ENCODE assay signal across 15 cellular contexts in genomic region chr2:213733893-213734292, GRCh38.
A peak's percentile ranks its signal among the peaks of the same experiment; 100 is the strongest.
DNase-seq lines count a peak whose midpoint lies in the region; ATAC-seq lines count a peak whose summit lies in the region.
"Had no signal": no experiment of that assay in that cellular context is flagged by ENCODE, and none has a peak within 500 bp of the region (broad histone marks: within the 10 kb centered on the region; RNA-seq: fewer than 3 reads in every experiment).

No MANE protein-coding gene starts in this region.

- intact Hi-C loops in activated CD4-positive, alpha-beta memory T cell treated with anti-CD3 and anti-CD28 coated beads for 36 hours (cut with micrococcal nuclease) = no loop called here

- POLR2A ChIA-PET in activated CD4-positive, alpha-beta memory T cell treated with anti-CD3 and anti-CD28 coated beads for 36 hours (lab: Charles Lee) = no interaction called here

- H3K36me3 Mint-ChIP-seq in activated CD4-positive, alpha-beta memory T cell treated with anti-CD3 and anti-CD28 coated beads for 36 hours = no peaks in the 10 kb centered on the region

- H3K27me3 Mint-ChIP-seq in activated CD4-positive, alpha-beta memory T cell treated with anti-CD3 and anti-CD28 coated beads for 36 hours = no peaks in the 10 kb centered on the region
- H3K27me3 Mint-ChIP-seq: B cell; central memory CD8-positive, alpha-beta T cell had no signal

- no peak for DNase-seq in activated CD4-positive, alpha-beta memory T cell treated with anti-CD3 and anti-CD28 coated beads for 36 hours
- DNase-seq in NCI-H1105 (lab: John Stamatoyannopoulos, UW) (no peak), H4 (ENCODE audit: low spot score) (no peak), NCI-H1930 (lab: John Stamatoyannopoulos, UW) (no peak)
- DNase-seq: activated CD4-positive, alpha-beta T cell treated with anti-CD3 and anti-CD28 coated beads, Interleukin-2, amount 50 U/mL, for 1 hour; NCI-H2029; SW 1271 had no signal

- H3K4me1 Mint-ChIP-seq in activated CD4-positive, alpha-beta memory T cell treated with anti-CD3 and anti-CD28 coated beads for 36 hours (ENCODE audit: low read depth) = no peaks in the 10 kb centered on the region
- H3K4me1 Mint-ChIP-seq: B cell; central memory CD8-positive, alpha-beta T cell had no signal

- H3K9me3 Mint-ChIP-seq in activated CD4-positive, alpha-beta memory T cell treated with anti-CD3 and anti-CD28 coated beads for 36 hours = peaks cover 11% of the 10 kb centered on the region
- H3K9me3 Mint-ChIP-seq: central memory CD8-positive, alpha-beta T cell had no signal

- CTCF ChIA-PET in activated CD4-positive, alpha-beta memory T cell treated with anti-CD3 and anti-CD28 coated beads for 36 hours (lab: Charles Lee) = no interaction called here

- H3K4me3 Mint-ChIP-seq in activated CD4-positive, alpha-beta memory T cell treated with anti-CD3 and anti-CD28 coated beads for 36 hours = no peak overlapping the region
- H3K4me3 Mint-ChIP-seq: B cell; central memory CD8-positive, alpha-beta T cell had no signal

- no peak overlapping the region for H3K27ac Mint-ChIP-seq in activated CD4-positive, alpha-beta memory T cell treated with anti-CD3 and anti-CD28 coated beads for 36 hours
- H3K27ac Mint-ChIP-seq: B cell had no signal

- peak; percentile 98 for ATAC-seq in GM18502 (IDR thresholded peaks at IDR 0.05; ENCODE audit: poor library complexity, unreplicated experiment)
- ATAC-seq in GM19455 (IDR thresholded peaks at IDR 0.05; ENCODE audit: unreplicated experiment) = peak; percentile 87
- peak; percentile 88 for ATAC-seq in HG02763 (IDR thresholded peaks at IDR 0.05; ENCODE audit: unreplicated experiment)
- ATAC-seq in HG03378 (IDR thresholded peaks at IDR 0.05; ENCODE audit: unreplicated experiment) = peak; percentile 96
- ATAC-seq: esophagus mucosa, K562 had no signal
